ENCODE assay signal across 16 cellular contexts in genomic region chr21:19228241-19228640, GRCh38.
A peak's percentile ranks its signal among the peaks of the same experiment; 100 is the strongest.
DNase-seq lines count a peak whose midpoint lies in the region; ATAC-seq, FAIRE-seq and TF ChIP-seq lines count a peak whose summit lies in the region.
"Had no signal": no experiment of that assay in that cellular context is flagged by ENCODE, and none has a peak within 500 bp of the region (broad histone marks: within the 10 kb centered on the region; RNA-seq: fewer than 3 reads in every experiment).

No MANE protein-coding gene starts in this region.

- TF ChIP-seq RAD21 in K562 (CRISPR knock-in tag; conservative IDR thresholded peaks at IDR 0.05 in 1 of 2, IDR thresholded peaks at IDR 0.05 in 1 of 2): no peak

- POLR2A ChIA-PET in K562 (lab: Yijun Ruan, JAX): no interaction called here

- intact Hi-C loops in K562 (cut with micrococcal nuclease): no loop called here

- no peak for TF ChIP-seq EP300 in K562 (IDR thresholded peaks at IDR 0.05; ENCODE audit: low read length)

- no peaks in the 10 kb centered on the region for H3K79me2 ChIP-seq in K562 (ENCODE audit: control insufficient read depth, insufficient read depth, low read length)

- H3K36me3 ChIP-seq in K562 (ENCODE audit: control insufficient read depth, insufficient read depth, low read length): no peaks in the 10 kb centered on the region
- H3K36me3 ChIP-seq: MG63 had no signal

- TF ChIP-seq POLR2A in K562 (conservative IDR thresholded peaks at IDR 0.05): no peak

- no peaks in the 10 kb centered on the region for H4K20me1 ChIP-seq in K562 (replicated peaks; ENCODE audit: control insufficient read depth, insufficient read depth, low read length)

- CTCF ChIA-PET in K562 (lab: Yijun Ruan, JAX; ENCODE audit: low intra/inter-chr PET ratio): no interaction called here

- TF ChIP-seq CTCF in D721Med (IDR thresholded peaks at IDR 0.05; ENCODE audit: insufficient read depth, missing control alignments): no peak
- TF ChIP-seq CTCF in K562 (IDR thresholded peaks at IDR 0.05 in 2 of 3, conservative IDR thresholded peaks at IDR 0.05 in 1 of 3; ENCODE audit: insufficient read depth in 2 of 3, low read depth in 1 of 3, low read length in 3 of 3): no peak

- FAIRE-seq in D721Med (lab: Jason Lieb, UNC) (peak; percentile 44), K562 (lab: Jason Lieb, UNC) (no peak)
- FAIRE-seq: H54 had no signal

- no TSS peak for BruUV-seq in K562 (replicated peaks; lab: Mats Ljungman, UMichigan)

- no peak overlapping the region for H3K27ac ChIP-seq in K562 (ENCODE audit: extremely low read depth, low read depth, low read length)

- ATAC-seq in K562 (no peak), GM21717 (IDR thresholded peaks at IDR 0.05; ENCODE audit: unreplicated experiment) (no peak), GM21529 (IDR thresholded peaks at IDR 0.05; ENCODE audit: unreplicated experiment) (no peak)

- DNase-seq in D721Med (ENCODE audit: insufficient read length, low spot score) (no peak), NCI-H1105 (lab: John Stamatoyannopoulos, UW) (peak; percentile 85), NCI-H226 (peak; percentile 20), K562 (ENCODE audit: extremely low read depth in 1 of 4, low spot score in 3 of 4) (no peak), NCI-H2029 treated with DMSO at 0.1 percent for 48 hours (lab: John Stamatoyannopoulos, UW) (no peak)
- DNase-seq: CD4-positive, alpha-beta T cell; EL; MG63; NCI-H1436 treated with DMSO at 0.1 percent for 48 hours; NCI-H2171 treated with DMSO at 0.1 percent for 48 hours; NCI-H774; SHP77 treated with DMSO at 0.1 percent for 48 hours; T-helper 2 cell had no signal

- H3K4me2 ChIP-seq in K562 (ENCODE audit: insufficient read depth, low read length): no peak overlapping the region

- no peaks in the 10 kb centered on the region for H3K4me1 ChIP-seq in K562 (replicated peaks in 1 of 2; ENCODE audit: control insufficient read depth in 2 of 2, insufficient read depth in 2 of 2, low read length in 2 of 2)

- H3K9me3 ChIP-seq in K562 (replicated peaks; ENCODE audit: control insufficient read depth, insufficient read depth, low read depth, low read length): no peaks in the 10 kb centered on the region
- H3K9me3 ChIP-seq: MG63 had no signal

- H3K4me3 ChIP-seq in K562: no peak overlapping the region
- H3K4me3 ChIP-seq: MG63 had no signal

- in situ Hi-C loops in K562 (cut with MboI): no loop called here

- no peak overlapping the region for H2AFZ ChIP-seq in K562 (ENCODE audit: low read depth, low read length)

- H3K9me1 ChIP-seq in K562 (ENCODE audit: control insufficient read depth, insufficient read depth, low read length): no peaks in the 10 kb centered on the region

- H3K27me3 ChIP-seq in K562 (ENCODE audit: control insufficient read depth in 2 of 2, insufficient read depth in 2 of 2, low read length in 2 of 2): no peaks in the 10 kb centered on the region
- H3K27me3 ChIP-seq: MG63 had no signal

- no peak overlapping the region for H3K9ac ChIP-seq in K562 (ENCODE audit: insufficient read depth in 1 of 2, low read depth in 2 of 2, low read length in 2 of 2)

TF ChIP-seq in K562, 482 proteins besides CTCF, POLR2A, EP300 and RAD21:
- TF ChIP-seq NR1H2 (CRISPR knock-in tag; IDR thresholded peaks at IDR 0.05) (no peak), CREBBP (IDR thresholded peaks at IDR 0.05; ENCODE audit: low read depth, low read length) (no peak), MEIS2 (IDR thresholded peaks at IDR 0.05; ENCODE audit: partially characterized antibody) (peak; percentile 57), HMG20A (CRISPR knock-in tag; conservative IDR thresholded peaks at IDR 0.05) (no peak), CBX1 (IDR thresholded peaks at IDR 0.05; ENCODE audit: low read depth) (no peak), PKNOX1 (IDR thresholded peaks at IDR 0.05) (0 out of 2 replicates have a peak, but pooled peaks have one; percentile 17)
- TF ChIP-seq, protein P1, sequence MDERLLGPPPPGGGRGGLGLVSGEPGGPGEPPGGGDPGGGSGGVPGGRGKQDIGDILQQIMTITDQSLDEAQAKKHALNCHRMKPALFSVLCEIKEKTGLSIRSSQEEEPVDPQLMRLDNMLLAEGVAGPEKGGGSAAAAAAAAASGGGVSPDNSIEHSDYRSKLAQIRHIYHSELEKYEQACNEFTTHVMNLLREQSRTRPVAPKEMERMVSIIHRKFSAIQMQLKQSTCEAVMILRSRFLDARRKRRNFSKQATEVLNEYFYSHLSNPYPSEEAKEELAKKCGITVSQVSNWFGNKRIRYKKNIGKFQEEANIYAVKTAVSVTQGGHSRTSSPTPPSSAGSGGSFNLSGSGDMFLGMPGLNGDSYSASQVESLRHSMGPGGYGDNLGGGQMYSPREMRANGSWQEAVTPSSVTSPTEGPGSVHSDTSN (CRISPR knock-in tag; IDR thresholded peaks at IDR 0.05; ENCODE audit: low read depth): no peak
- TF ChIP-seq, protein P1 (tag; conservative IDR thresholded peaks at IDR 0.05; ENCODE audit: low read depth): peak; percentile 32; the same call in 1 of the 2 replicates

Comparison
In these comparisons a context has a peak if more than half of its experiments do, and no peak if none do; other contexts are left out.
1. DNase-seq: peak in NCI-H1105 (single experiment) and NCI-H226 (single experiment); none in D721Med (single experiment), K562 (0 of 4) and NCI-H2029 treated with DMSO at 0.1 percent for 48 hours (single experiment).